8 cellular contexts compared by ENCODE assay signal in genomic region chr1:22704440-22705067, GRCh38. TPM values are rescaled to one million over a fixed set of nuclear protein-coding genes. Genes with fewer than 3 reads are reported as not detected.
A peak's percentile ranks its signal among the peaks of the same experiment; 100 is the strongest.
DNase-seq lines count a peak whose midpoint lies in the region; TF ChIP-seq lines count a peak whose summit lies in the region.

No MANE protein-coding gene starts in this region.

- TF ChIP-seq CTCF in DOHH2 (IDR thresholded peaks at IDR 0.05; ENCODE audit: low read depth, low read length, poor library complexity, severe bottlenecking) = peak; percentile 83
- peak; percentile 77 for TF ChIP-seq CTCF in OCI-LY1 (IDR thresholded peaks at IDR 0.05; ENCODE audit: low read length)

- no peak overlapping the region for H3K9ac ChIP-seq in OCI-LY1 (ENCODE audit: low read length)

- H3K4me1 ChIP-seq in DOHH2 (ENCODE audit: control insufficient read depth, low read length) (peaks cover 9% of the 10 kb centered on the region), OCI-LY1 (ENCODE audit: insufficient read depth, low read length, severe bottlenecking) (no peaks in the 10 kb centered on the region)

- H3K4me2 ChIP-seq in DOHH2 (ENCODE audit: low read length) (no peak overlapping the region), OCI-LY1 (ENCODE audit: low read length) (no peak overlapping the region)

- H3K9me2 ChIP-seq in DOHH2 (replicated peaks; ENCODE audit: control insufficient read depth, low read length) = no peaks in the 10 kb centered on the region
- H3K9me2 ChIP-seq in OCI-LY1 (ENCODE audit: low read depth, low read length) = no peaks in the 10 kb centered on the region

- H3K27me3 ChIP-seq in DOHH2 (ENCODE audit: control insufficient read depth, low read length) (peaks cover 4% of the 10 kb centered on the region), OCI-LY1 (ENCODE audit: insufficient read depth, low read length) (0 out of 2 replicates have a peak, but pooled peaks cover 3% of the 10 kb centered on the region)

- DNase-seq in HT1080 (ENCODE audit: low read depth) (peak; percentile 80), erythroblast (lab: John Stamatoyannopoulos, UW) (peak; percentile 50 to 76), myocyte (ENCODE audit: low read depth) (peak; percentile 90), OCI-M2 (lab: John Stamatoyannopoulos, UW; ENCODE audit: unreplicated experiment) (no peak)
- DNase-seq in activated CD8-positive, alpha-beta memory T cell treated with anti-CD3 and anti-CD28 coated beads, Interleukin-2, amount 50 U/mL, for 48 hours = peak; percentile 82
- DNase-seq in stimulated activated CD8-positive, alpha-beta memory T cell treated with anti-CD3 and anti-CD28 coated beads, Interleukin-4, amount 100 ng/mL, for 48 hours = peak; percentile 87

- no peaks in the 10 kb centered on the region for H4K20me1 ChIP-seq in DOHH2 (ENCODE audit: control insufficient read depth, insufficient read depth, low read depth, low read length)
- H4K20me1 ChIP-seq in OCI-LY1 (ENCODE audit: insufficient read depth, low read length) = no peaks in the 10 kb centered on the region

- H2AFZ ChIP-seq in OCI-LY1 (ENCODE audit: low read length) = no peak overlapping the region

- H3K4me3 ChIP-seq in DOHH2 (ENCODE audit: low read length) (no peak overlapping the region), OCI-LY1 (ENCODE audit: low read depth, low read length, poor library complexity, severe bottlenecking) (no peak overlapping the region)

- H3K9me3 ChIP-seq in DOHH2 (ENCODE audit: control insufficient read depth, insufficient read depth, low read length) (no peaks in the 10 kb centered on the region), OCI-LY1 (ENCODE audit: low read length) (no peaks in the 10 kb centered on the region)

- H3K27ac ChIP-seq in DOHH2 (ENCODE audit: low read depth, low read length) (no peak overlapping the region), OCI-LY1 (ENCODE audit: low read depth, low read length, poor library complexity, severe bottlenecking) (no peak overlapping the region)

- H3K79me2 ChIP-seq in DOHH2 (ENCODE audit: control insufficient read depth, low read length) (no peaks in the 10 kb centered on the region), OCI-LY1 (ENCODE audit: insufficient read depth, low read length) (no peaks in the 10 kb centered on the region)

- TF ChIP-seq POLR2A in erythroblast (IDR thresholded peaks at IDR 0.05; ENCODE audit: low read length) = no peak

- H3F3A ChIP-seq in DOHH2 (ENCODE audit: control insufficient read depth, insufficient read depth) (no peaks in the 10 kb centered on the region), OCI-LY1 (ENCODE audit: insufficient read depth, low read length) (no peaks in the 10 kb centered on the region)

- H3K36me3 ChIP-seq in DOHH2 (ENCODE audit: control insufficient read depth, low read length) (no peaks in the 10 kb centered on the region), OCI-LY1 (ENCODE audit: insufficient read depth, low read length) (no peaks in the 10 kb centered on the region)

RNA-seq across cellular contexts. Expression of gene EPHB2, which starts 6.1 kb away (rescaled TPM):
- 74.0 and 90.3 TPM in 2 replicates for total RNA-seq in HT1080 (2014; rRNA removed; shearing (Covaris generic))
- polyA plus RNA-seq in HT1080 (2015; cell fraction: cytosol; rRNA removed) = 45.1 and 52.1 TPM in 2 replicates
- 58.0 and 60.6 TPM in 2 replicates for polyA plus RNA-seq in HT1080 (2015; cell fraction: nucleus; rRNA removed)
- 4.2 and 9.5 TPM in 2 replicates for total RNA-seq in myocyte
- 7.4 TPM for polyA plus RNA-seq in myocyte (2012)

RNA-seq across cellular contexts. Expression of gene C1QB, which starts 51.5 kb away (rescaled TPM):
- total RNA-seq in HT1080 (2014; rRNA removed; shearing (Covaris generic)) = not detected in 2 replicates
- polyA plus RNA-seq in HT1080 (2015; cell fraction: cytosol; rRNA removed) = not detected in 2 replicates
- not detected in 2 replicates for polyA plus RNA-seq in HT1080 (2015; cell fraction: nucleus; rRNA removed)
- total RNA-seq in myocyte = not detected in 2 replicates
- polyA plus RNA-seq in myocyte (2012) = not detected
